In genomic region chr6:91717094-91717493, GRCh38 we compare ENCODE assay signal across 35 cellular contexts.
"Had no signal": no experiment of that assay in that cellular context is flagged by ENCODE, and none has a peak within 500 bp of the region (broad histone marks: within the 10 kb centered on the region; RNA-seq: fewer than 3 reads in every experiment).

No MANE protein-coding gene starts in this region.

- DNase-seq: Karpas-422, Kasumi-1, MG63, MM.1S, MV-4-11, NCI-H1048, NCI-H1092, NCI-H1092 treated with DMSO at 0.1 percent for 48 hours, NCI-H1105, NCI-H1105 treated with DMSO at 0.1 percent for 48 hours, NCI-H1417, NCI-H1417 treated with DMSO at 0.1 percent for 48 hours, NCI-H1436, NCI-H1436 treated with DMSO at 0.1 percent for 48 hours, NCI-H146, NCI-H1694, NCI-H1694 treated with DMSO at 0.1 percent for 48 hours, NCI-H187, NCI-H187 treated with DMSO at 0.1 percent for 48 hours, NCI-H1930, NCI-H2029, NCI-H2029 treated with DMSO at 0.1 percent for 48 hours, NCI-H2081, NCI-H2081 treated with DMSO at 0.1 percent for 48 hours, NCI-H2107, NCI-H2171, NCI-H2171 treated with DMSO at 0.1 percent for 48 hours, NCI-H2227 treated with DMSO at 0.1 percent for 48 hours, NCI-H226, NCI-H345, NCI-H446, NCI-H446 treated with DMSO at 0.1 percent for 48 hours, NCI-H510A, NCI-H510A treated with DMSO at 0.1 percent for 48 hours, NCI-H524 had no signal

- H3K36me3 ChIP-seq: MG63 had no signal

- H3K4me3 ChIP-seq: MG63 had no signal

- H3K9me3 ChIP-seq: MG63 had no signal

- H3K27me3 ChIP-seq: MG63 had no signal
